Comparison of ENCODE assay signal across 16 cellular contexts in genomic region chr1:93087532-93087931, GRCh38.
DNase-seq lines count a peak whose midpoint lies in the region; ATAC-seq and TF ChIP-seq lines count a peak whose summit lies in the region.
"Had no signal": no experiment of that assay in that cellular context is flagged by ENCODE, and none has a peak within 500 bp of the region (broad histone marks: within the 10 kb centered on the region; RNA-seq: fewer than 3 reads in every experiment).

No MANE protein-coding gene starts in this region.

- no peaks in the 10 kb centered on the region for H3K27me3 ChIP-seq in Loucy (ENCODE audit: insufficient read depth, low read length, poor library complexity, severe bottlenecking)
- H3K27me3 ChIP-seq in effector memory CD4-positive, alpha-beta T cell (replicated peaks; ENCODE audit: control insufficient read depth, insufficient read depth, low read length, poor library complexity, severe bottlenecking), result no peaks in the 10 kb centered on the region
- H3K27me3 ChIP-seq: Peyer's patch had no signal

- H4K20me1 ChIP-seq in Loucy (ENCODE audit: insufficient read depth, low read length, poor library complexity, severe bottlenecking), result peaks cover 94% of the 10 kb centered on the region

- H3K9me3 Mint-ChIP-seq in stimulated activated effector memory CD8-positive, alpha-beta T cell treated with anti-CD3 and anti-CD28 coated beads, Interleukin-12 subunit alpha, Interleukin-12 subunit beta, amount 100 ng/mL, for 72 hours, result no peaks in the 10 kb centered on the region

- peaks cover 100% of the 10 kb centered on the region for H3K79me2 ChIP-seq in Loucy (ENCODE audit: insufficient read depth, low read length)

- H3K4me1 Mint-ChIP-seq in stimulated activated effector memory CD8-positive, alpha-beta T cell treated with anti-CD3 and anti-CD28 coated beads, Interleukin-12 subunit alpha, Interleukin-12 subunit beta, amount 100 ng/mL, for 72 hours, result peaks cover 35% of the 10 kb centered on the region

- no peak overlapping the region for H3K4me3 ChIP-seq in GM12864 (ENCODE audit: low read depth, low read length)
- peak overlapping the region; percentile 33 for H3K4me3 ChIP-seq in Loucy (ENCODE audit: low read length, poor library complexity, severe bottlenecking)
- H3K4me3 ChIP-seq in effector memory CD4-positive, alpha-beta T cell (ENCODE audit: insufficient read depth, low read depth, low read length, poor library complexity, severe bottlenecking), result no peak overlapping the region
- H3K4me3 ChIP-seq: Peyer's patch had no signal

- H3K4me1 ChIP-seq in Loucy (ENCODE audit: insufficient read depth, low read length, poor library complexity, severe bottlenecking), result peaks cover 48% of the 10 kb centered on the region
- H3K4me1 ChIP-seq in effector memory CD4-positive, alpha-beta T cell (ENCODE audit: control insufficient read depth, insufficient read depth, low read length, poor library complexity, severe bottlenecking), result peaks cover 6% of the 10 kb centered on the region

- H3K4me2 ChIP-seq in Loucy (ENCODE audit: low read depth, low read length, poor library complexity, severe bottlenecking), result peak overlapping the region; percentile 98

- TF ChIP-seq CTCF in GM12864 (IDR thresholded peaks at IDR 0.05; ENCODE audit: low read depth, low read length, missing control alignments) (no peak), Loucy (conservative IDR thresholded peaks at IDR 0.05; ENCODE audit: low read length) (no peak)

- ATAC-seq in GM21825 (IDR thresholded peaks at IDR 0.05; ENCODE audit: unreplicated experiment), result peak; percentile 47
- ATAC-seq in stimulated activated effector memory CD8-positive, alpha-beta T cell treated with anti-CD3 and anti-CD28 coated beads, Interleukin-12 subunit alpha, Interleukin-12 subunit beta, amount 100 ng/mL, for 72 hours, result peak; percentile 28

- no peaks in the 10 kb centered on the region for H3K9me3 ChIP-seq in Loucy (ENCODE audit: insufficient read depth, low read depth, low read length)
- H3K9me3 ChIP-seq in effector memory CD4-positive, alpha-beta T cell (ENCODE audit: control insufficient read depth, low read length), result no peaks in the 10 kb centered on the region
- H3K9me3 ChIP-seq: Peyer's patch had no signal

- no peak overlapping the region for H3K27ac ChIP-seq in effector memory CD4-positive, alpha-beta T cell (ENCODE audit: insufficient read depth, low read length, poor library complexity, severe bottlenecking)
- H3K27ac ChIP-seq: Peyer's patch had no signal

- H3F3A ChIP-seq in Loucy (ENCODE audit: low read depth), result no peaks in the 10 kb centered on the region

- no peaks in the 10 kb centered on the region for H3K9me2 ChIP-seq in Loucy (replicated peaks; ENCODE audit: low read depth, low read length)

- peak; percentile 8 for DNase-seq in GM12864 (ENCODE audit: low read depth)
- DNase-seq in stimulated activated effector memory CD8-positive, alpha-beta T cell treated with anti-CD3 and anti-CD28 coated beads, Interleukin-12 subunit alpha, Interleukin-12 subunit beta, amount 100 ng/mL, for 72 hours (ENCODE audit: low spot score in 2 of 2), result no peak
- DNase-seq in MV-4-11 (lab: John Stamatoyannopoulos, UW), result no peak
- no peak for DNase-seq in effector memory CD4-positive, alpha-beta T cell
- no peak for DNase-seq in NCI-H1436 (lab: John Stamatoyannopoulos, UW)
- DNase-seq: C1 segment of cervical spinal cord; Kasumi-1; MM.1S; NCI-H1092 treated with DMSO at 0.1 percent for 48 hours; NCI-H2081; NCI-H2171 treated with DMSO at 0.1 percent for 48 hours; NCI-H446 treated with DMSO at 0.1 percent for 48 hours; NK-92 treated with Interleukin-12 subunit alpha and Interleukin-12 subunit beta, amount 100 ng/mL, for 24 hours; Peyer's patch had no signal

- no peak overlapping the region for H3K9ac ChIP-seq in Loucy (ENCODE audit: low read depth, low read length, poor library complexity, severe bottlenecking)

- H2AFZ ChIP-seq in Loucy (ENCODE audit: low read length), result no peak overlapping the region

- no peak overlapping the region for H3K27ac Mint-ChIP-seq in stimulated activated effector memory CD8-positive, alpha-beta T cell treated with anti-CD3 and anti-CD28 coated beads, Interleukin-12 subunit alpha, Interleukin-12 subunit beta, amount 100 ng/mL, for 72 hours

- peaks cover 21% of the 10 kb centered on the region for H3K36me3 ChIP-seq in Loucy (ENCODE audit: insufficient read depth, low read length)
- H3K36me3 ChIP-seq in effector memory CD4-positive, alpha-beta T cell (ENCODE audit: control insufficient read depth, insufficient read depth, low read length), result peaks cover 6% of the 10 kb centered on the region

- peaks cover 67% of the 10 kb centered on the region for H3K36me3 Mint-ChIP-seq in stimulated activated effector memory CD8-positive, alpha-beta T cell treated with anti-CD3 and anti-CD28 coated beads, Interleukin-12 subunit alpha, Interleukin-12 subunit beta, amount 100 ng/mL, for 72 hours

- H3K4me3 Mint-ChIP-seq in stimulated activated effector memory CD8-positive, alpha-beta T cell treated with anti-CD3 and anti-CD28 coated beads, Interleukin-12 subunit alpha, Interleukin-12 subunit beta, amount 100 ng/mL, for 72 hours, result no peak overlapping the region
